1 cellular context compared by ENCODE assay signal in the genomic region with DNA sequence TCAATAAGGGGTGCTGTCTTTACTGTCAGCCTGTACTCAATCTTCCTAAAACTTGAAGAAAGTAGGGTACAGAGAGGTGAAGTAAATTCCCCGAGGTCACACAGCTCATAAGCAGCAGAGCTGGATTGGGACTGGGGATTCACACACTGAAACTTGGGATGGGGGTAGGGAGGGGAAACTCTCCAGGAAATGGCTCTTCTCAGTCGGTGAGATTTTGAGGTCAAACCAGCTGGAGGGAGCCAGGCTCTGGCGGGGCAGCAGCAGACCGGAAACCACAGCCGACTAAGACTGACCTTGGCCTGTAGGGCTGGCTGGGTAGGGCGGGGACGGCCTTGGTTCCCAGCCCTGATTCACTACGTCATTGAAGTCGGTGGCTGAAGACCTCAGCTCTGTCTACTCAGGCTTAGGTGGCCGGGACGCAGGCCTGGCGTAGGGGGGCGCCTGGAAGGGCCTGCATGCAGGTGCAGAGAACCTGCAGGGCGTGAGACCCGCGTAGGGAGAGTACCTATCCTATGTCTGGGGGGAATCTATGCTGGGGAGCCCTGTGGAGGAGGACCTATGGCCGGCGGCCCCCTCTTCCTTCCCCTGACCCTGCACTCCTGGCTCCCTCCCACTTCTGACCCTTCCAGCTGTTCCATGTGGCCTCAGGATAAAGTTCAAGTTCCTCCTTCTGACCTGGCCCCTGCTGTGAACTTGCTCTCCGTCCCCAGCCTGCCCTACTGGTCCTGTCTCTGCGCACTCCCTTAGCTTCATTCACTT.
TF ChIP-seq lines count a peak whose summit lies in the region.

No MANE protein-coding gene starts in this region.

TF ChIP-seq in HepG2, 621 proteins besides CTCF, POLR2A, EP300 and RAD21 (continued from another document and continues in another):
- TF ChIP-seq PAXIP1 (CRISPR knock-in tag; conservative IDR thresholded peaks at IDR 0.05) (peak; percentile 73), ZNF816 (CRISPR knock-in tag; IDR thresholded peaks at IDR 0.05; ENCODE audit: borderline replicate concordance) (no peak), TFDP1 (CRISPR knock-in tag; IDR thresholded peaks at IDR 0.05; ENCODE audit: borderline replicate concordance) (no peak), ZFP36 (IDR thresholded peaks at IDR 0.05; ENCODE audit: borderline replicate concordance, low read depth, low read length, partially characterized antibody) (no peak), ZMYM2 (CRISPR knock-in tag; IDR thresholded peaks at IDR 0.05) (peak; percentile 69), ETV6 (CRISPR knock-in tag; conservative IDR thresholded peaks at IDR 0.05) (no peak), XBP1 (CRISPR knock-in tag; IDR thresholded peaks at IDR 0.05) (no peak), ZNF75D (CRISPR knock-in tag; IDR thresholded peaks at IDR 0.05; ENCODE audit: borderline replicate concordance) (no peak), NFE2L2 (IDR thresholded peaks at IDR 0.05; ENCODE audit: low read length) (no peak), ARNTL (CRISPR knock-in tag; IDR thresholded peaks at IDR 0.05) (0 out of 2 replicates have a peak, but pooled peaks have one; percentile 28), NFE2L1 (CRISPR knock-in tag; IDR thresholded peaks at IDR 0.05; ENCODE audit: borderline replicate concordance) (no peak), SIX1 (CRISPR knock-in tag; IDR thresholded peaks at IDR 0.05; ENCODE audit: borderline replicate concordance) (no peak), TIGD3 (CRISPR knock-in tag; IDR thresholded peaks at IDR 0.05; ENCODE audit: borderline replicate concordance) (no peak), ZFP82 (CRISPR knock-in tag; IDR thresholded peaks at IDR 0.05; ENCODE audit: borderline replicate concordance) (no peak), IRF9 (CRISPR knock-in tag; IDR thresholded peaks at IDR 0.05; ENCODE audit: borderline replicate concordance) (peak; percentile 52; the same call in 1 of the 2 replicates), SALL2 (CRISPR knock-in tag; IDR thresholded peaks at IDR 0.05) (no peak), E2F2 (CRISPR knock-in tag; IDR thresholded peaks at IDR 0.05; ENCODE audit: borderline replicate concordance) (no peak), ARHGAP35 (CRISPR knock-in tag; IDR thresholded peaks at IDR 0.05; ENCODE audit: borderline replicate concordance) (no peak; the same call in 1 of the 2 replicates), ZNF367 (CRISPR knock-in tag; IDR thresholded peaks at IDR 0.05; ENCODE audit: borderline replicate concordance) (no peak), ZNF580 (CRISPR knock-in tag; IDR thresholded peaks at IDR 0.05; ENCODE audit: borderline replicate concordance, low read depth) (0 out of 2 replicates have a peak, but pooled peaks have one; percentile 70), KDM5B (CRISPR knock-in tag; IDR thresholded peaks at IDR 0.05; ENCODE audit: borderline replicate concordance) (no peak), SRY (CRISPR knock-in tag; IDR thresholded peaks at IDR 0.05) (no peak; the same call in 1 of the 2 replicates), GRHL1 (CRISPR knock-in tag; conservative IDR thresholded peaks at IDR 0.05) (no peak), ZFYVE20 (CRISPR knock-in tag; IDR thresholded peaks at IDR 0.05; ENCODE audit: borderline replicate concordance, low read depth) (no peak), KMT2B (CRISPR knock-in tag; IDR thresholded peaks at IDR 0.05) (peak; percentile 35; the same call in 1 of the 2 replicates), NCOA1 (CRISPR knock-in tag; IDR thresholded peaks at IDR 0.05) (0 out of 2 replicates have a peak, but pooled peaks have one; percentile 29)
- TF ChIP-seq, protein P1, sequence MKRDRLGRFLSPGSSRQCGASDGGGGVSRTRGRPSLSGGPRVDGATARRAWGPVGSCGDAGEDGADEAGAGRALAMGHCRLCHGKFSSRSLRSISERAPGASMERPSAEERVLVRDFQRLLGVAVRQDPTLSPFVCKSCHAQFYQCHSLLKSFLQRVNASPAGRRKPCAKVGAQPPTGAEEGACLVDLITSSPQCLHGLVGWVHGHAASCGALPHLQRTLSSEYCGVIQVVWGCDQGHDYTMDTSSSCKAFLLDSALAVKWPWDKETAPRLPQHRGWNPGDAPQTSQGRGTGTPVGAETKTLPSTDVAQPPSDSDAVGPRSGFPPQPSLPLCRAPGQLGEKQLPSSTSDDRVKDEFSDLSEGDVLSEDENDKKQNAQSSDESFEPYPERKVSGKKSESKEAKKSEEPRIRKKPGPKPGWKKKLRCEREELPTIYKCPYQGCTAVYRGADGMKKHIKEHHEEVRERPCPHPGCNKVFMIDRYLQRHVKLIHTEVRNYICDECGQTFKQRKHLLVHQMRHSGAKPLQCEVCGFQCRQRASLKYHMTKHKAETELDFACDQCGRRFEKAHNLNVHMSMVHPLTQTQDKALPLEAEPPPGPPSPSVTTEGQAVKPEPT (CRISPR knock-in tag; IDR thresholded peaks at IDR 0.05; ENCODE audit: low read depth), result no peak
- TF ChIP-seq, protein P2, sequence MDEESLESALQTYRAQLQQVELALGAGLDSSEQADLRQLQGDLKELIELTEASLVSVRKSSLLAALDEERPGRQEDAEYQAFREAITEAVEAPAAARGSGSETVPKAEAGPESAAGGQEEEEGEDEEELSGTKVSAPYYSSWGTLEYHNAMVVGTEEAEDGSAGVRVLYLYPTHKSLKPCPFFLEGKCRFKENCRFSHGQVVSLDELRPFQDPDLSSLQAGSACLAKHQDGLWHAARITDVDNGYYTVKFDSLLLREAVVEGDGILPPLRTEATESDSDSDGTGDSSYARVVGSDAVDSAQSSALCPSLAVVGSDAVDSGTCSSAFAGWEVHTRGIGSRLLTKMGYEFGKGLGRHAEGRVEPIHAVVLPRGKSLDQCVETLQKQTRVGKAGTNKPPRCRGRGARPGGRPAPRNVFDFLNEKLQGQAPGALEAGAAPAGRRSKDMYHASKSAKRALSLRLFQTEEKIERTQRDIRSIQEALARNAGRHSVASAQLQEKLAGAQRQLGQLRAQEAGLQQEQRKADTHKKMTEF (CRISPR knock-in tag; IDR thresholded peaks at IDR 0.05), result peak; percentile 73
- TF ChIP-seq, protein P3, sequence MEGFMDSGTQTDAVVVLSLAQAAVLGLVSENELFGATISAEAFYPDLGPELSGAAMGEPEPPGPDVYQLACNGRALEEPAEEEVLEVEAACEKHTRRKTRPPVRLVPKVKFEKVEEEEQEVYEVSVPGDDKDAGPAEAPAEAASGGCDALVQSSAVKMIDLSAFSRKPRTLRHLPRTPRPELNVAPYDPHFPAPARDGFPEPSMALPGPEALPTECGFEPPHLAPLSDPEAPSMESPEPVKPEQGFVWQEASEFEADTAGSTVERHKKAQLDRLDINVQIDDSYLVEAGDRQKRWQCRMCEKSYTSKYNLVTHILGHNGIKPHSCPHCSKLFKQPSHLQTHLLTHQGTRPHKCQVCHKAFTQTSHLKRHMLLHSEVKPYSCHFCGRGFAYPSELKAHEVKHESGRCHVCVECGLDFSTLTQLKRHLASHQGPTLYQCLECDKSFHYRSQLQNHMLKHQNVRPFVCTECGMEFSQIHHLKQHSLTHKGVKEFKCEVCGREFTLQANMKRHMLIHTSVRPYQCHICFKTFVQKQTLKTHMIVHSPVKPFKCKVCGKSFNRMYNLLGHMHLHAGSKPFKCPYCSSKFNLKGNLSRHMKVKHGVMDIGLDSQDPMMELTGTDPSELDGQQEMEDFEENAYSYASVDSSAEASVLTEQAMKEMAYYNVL (CRISPR knock-in tag; IDR thresholded peaks at IDR 0.05; ENCODE audit: borderline replicate concordance), result no peak
